ENCODE assay signal across 1 cellular context in genomic region chr10:69567920-69568319, GRCh38.
TF ChIP-seq lines count a peak whose summit lies in the region.

No MANE protein-coding gene starts in this region.

TF ChIP-seq in K562, 482 proteins besides CTCF, POLR2A, EP300 and RAD21 (continued from another document):
- TF ChIP-seq CREB5 (CRISPR knock-in tag; IDR thresholded peaks at IDR 0.05) (no peak), HIVEP1 (CRISPR knock-in tag; IDR thresholded peaks at IDR 0.05) (no peak), NRF1 (conservative IDR thresholded peaks at IDR 0.05 in 1 of 2, IDR thresholded peaks at IDR 0.05 in 1 of 2) (peak; percentile 17 to 37; a peak in 1 of 4 replicates), TGIF2 (CRISPR knock-in tag; IDR thresholded peaks at IDR 0.05) (no peak), ZKSCAN8 (CRISPR knock-in tag; IDR thresholded peaks at IDR 0.05) (no peak), UBTF (IDR thresholded peaks at IDR 0.05; ENCODE audit: borderline replicate concordance in 1 of 2, low read depth in 2 of 2, low read length in 2 of 2) (no peak), ZNF263 (CRISPR knock-in tag; IDR thresholded peaks at IDR 0.05; ENCODE audit: borderline replicate concordance) (0 out of 2 replicates have a peak, but pooled peaks have one; percentile 27), ZNF232 (CRISPR knock-in tag; IDR thresholded peaks at IDR 0.05) (0 out of 2 replicates have a peak, but pooled peaks have one; percentile 56), ZNF76 (CRISPR knock-in tag; IDR thresholded peaks at IDR 0.05; ENCODE audit: borderline replicate concordance) (no peak), ZNF124 (CRISPR knock-in tag; IDR thresholded peaks at IDR 0.05) (no peak), SIN3B (IDR thresholded peaks at IDR 0.05; ENCODE audit: low read depth) (no peak), SMC3 (conservative IDR thresholded peaks at IDR 0.05; ENCODE audit: insufficient read depth, low read depth, low read length) (no peak), ZNF778 (CRISPR knock-in tag; IDR thresholded peaks at IDR 0.05) (no peak), CCNT2 (IDR thresholded peaks at IDR 0.05; ENCODE audit: borderline replicate concordance, extremely low read depth, insufficient read length, low read depth, low read length) (no peak), ZNF134 (CRISPR knock-in tag; conservative IDR thresholded peaks at IDR 0.05) (no peak), CBX3 (IDR thresholded peaks at IDR 0.05; ENCODE audit: borderline replicate concordance in 1 of 2, low read length in 2 of 2) (peak in 1 of 2 experiments; percentile 21; a peak in 1 of 3 replicates), ZNF740 (CRISPR knock-in tag; IDR thresholded peaks at IDR 0.05) (no peak), ZNF740 (tag; IDR thresholded peaks at IDR 0.05) (no peak), E2F3 (CRISPR knock-in tag; IDR thresholded peaks at IDR 0.05) (no peak), STAT5B (CRISPR knock-in tag; IDR thresholded peaks at IDR 0.05) (no peak), SMAD3 (CRISPR knock-in tag; conservative IDR thresholded peaks at IDR 0.05) (no peak), KLF1 (tag; IDR thresholded peaks at IDR 0.05) (no peak), ZNF408 (CRISPR knock-in tag; IDR thresholded peaks at IDR 0.05; ENCODE audit: low read depth) (no peak), ELF1 (tag; IDR thresholded peaks at IDR 0.05) (no peak), ZNF184 (CRISPR knock-in tag; IDR thresholded peaks at IDR 0.05) (no peak), E2F4 (CRISPR knock-in tag; IDR thresholded peaks at IDR 0.05; ENCODE audit: low read depth) (peak; percentile 59; the same call in 1 of the 2 replicates)
- TF ChIP-seq, protein P1, sequence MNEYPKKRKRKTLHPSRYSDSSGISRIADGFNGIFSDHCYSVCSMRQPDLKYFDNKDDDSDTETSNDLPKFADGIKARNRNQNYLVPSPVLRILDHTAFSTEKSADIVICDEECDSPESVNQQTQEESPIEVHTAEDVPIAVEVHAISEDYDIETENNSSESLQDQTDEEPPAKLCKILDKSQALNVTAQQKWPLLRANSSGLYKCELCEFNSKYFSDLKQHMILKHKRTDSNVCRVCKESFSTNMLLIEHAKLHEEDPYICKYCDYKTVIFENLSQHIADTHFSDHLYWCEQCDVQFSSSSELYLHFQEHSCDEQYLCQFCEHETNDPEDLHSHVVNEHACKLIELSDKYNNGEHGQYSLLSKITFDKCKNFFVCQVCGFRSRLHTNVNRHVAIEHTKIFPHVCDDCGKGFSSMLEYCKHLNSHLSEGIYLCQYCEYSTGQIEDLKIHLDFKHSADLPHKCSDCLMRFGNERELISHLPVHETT (CRISPR knock-in tag; conservative IDR thresholded peaks at IDR 0.05 in 1 of 2, IDR thresholded peaks at IDR 0.05 in 1 of 2) = no peak
